8 cellular contexts compared by ENCODE assay signal in genomic region chr19:55648657-55649578, GRCh38. TPM values are rescaled to one million over a fixed set of nuclear protein-coding genes. Genes with fewer than 3 reads are reported as not detected.
DNase-seq lines count a peak whose midpoint lies in the region; ATAC-seq and TF ChIP-seq lines count a peak whose summit lies in the region.

No MANE protein-coding gene starts in this region.

- intact Hi-C loops in adrenal gland (cut with DNase I): no loop called here

- H3K9me3 ChIP-seq in adrenal gland (replicated peaks in 1 of 3) (no peaks in the 10 kb centered on the region), suprapubic skin (no peaks in the 10 kb centered on the region)

- peaks cover 13% of the 10 kb centered on the region for H3K36me3 Mint-ChIP-seq in T-helper 2 cell treated with Interferon-gamma antibody and Interleukin-4, amounts not matched to agents 5 μg/mL and 100 μg/mL, for 36 hours (ENCODE audit: low read depth)

- peak overlapping the region; percentile 77 for H3K4me3 Mint-ChIP-seq in T-helper 2 cell treated with Interferon-gamma antibody and Interleukin-4, amounts not matched to agents 5 μg/mL and 100 μg/mL, for 36 hours

- H3K36me3 ChIP-seq in adrenal gland (replicated peaks in 1 of 2) (peaks cover 0 to 22% of the 10 kb centered on the region in 2 donors), suprapubic skin (peaks cover 13% of the 10 kb centered on the region)

- H3K4me3 ChIP-seq in adrenal gland (peak overlapping the region in 2 of 4 donors; percentile 85 to 95), suprapubic skin (peak overlapping the region; percentile 90)

- no peaks in the 10 kb centered on the region for H3K27me3 ChIP-seq in adrenal gland
- no peaks in the 10 kb centered on the region for H3K27me3 ChIP-seq in suprapubic skin

- no peak for TF ChIP-seq POLR2A in adrenal gland (IDR thresholded peaks at IDR 0.05)
- no peak for TF ChIP-seq POLR2A in suprapubic skin (IDR thresholded peaks at IDR 0.05)

- TF ChIP-seq EP300 in suprapubic skin (IDR thresholded peaks at IDR 0.05): no peak

- WGBS in adrenal gland, 4 donors: 25 to 59% (median 41%) methylated on average over 8 to 34 of the region's 34 CpGs
- WGBS in suprapubic skin: 28% methylated on average over 28 of the region's 34 CpGs

- H3K27ac ChIP-seq in adrenal gland (peak overlapping the region in 4 of 5 donors; percentile 49 to 86 (median 77)), suprapubic skin (peak overlapping the region; percentile 82)

- no peaks in the 10 kb centered on the region for H3K27me3 Mint-ChIP-seq in T-helper 2 cell treated with Interferon-gamma antibody and Interleukin-4, amounts not matched to agents 5 μg/mL and 100 μg/mL, for 36 hours (ENCODE audit: low read depth)

- TF ChIP-seq CTCF in adrenal gland (IDR thresholded peaks at IDR 0.05) (no peak), suprapubic skin (IDR thresholded peaks at IDR 0.05) (no peak)

- peaks cover 19% of the 10 kb centered on the region for H3K4me1 Mint-ChIP-seq in T-helper 2 cell treated with Interferon-gamma antibody and Interleukin-4, amounts not matched to agents 5 μg/mL and 100 μg/mL, for 36 hours (ENCODE audit: low read depth)

- no peak for DNase-seq in T-helper 2 cell treated with Interferon-gamma antibody and Interleukin-4, amounts not matched to agents 5 μg/mL and 100 μg/mL, for 36 hours (ENCODE audit: low spot score)
- DNase-seq in T-helper 2 cell: no peak
- peak in 2 of 7 donors; percentile 24 to 57 for DNase-seq in adrenal gland
- peak; percentile 33 for DNase-seq in left kidney (ENCODE audit: low read depth, low spot score)
- DNase-seq in suprapubic skin (ENCODE audit: low spot score in 2 of 2): peak in 1 of 2 donors; percentile 61
- DNase-seq in NCI-H1694 treated with DMSO at 0.1 percent for 48 hours (lab: John Stamatoyannopoulos, UW): no peak

- no peak for ATAC-seq in HG03460 (IDR thresholded peaks at IDR 0.05; ENCODE audit: unreplicated experiment)
- ATAC-seq in HG02623 (IDR thresholded peaks at IDR 0.05; ENCODE audit: unreplicated experiment): no peak

- H3K9me3 Mint-ChIP-seq in T-helper 2 cell treated with Interferon-gamma antibody and Interleukin-4, amounts not matched to agents 5 μg/mL and 100 μg/mL, for 36 hours: no peaks in the 10 kb centered on the region

- peak overlapping the region; percentile 81 for H3K27ac Mint-ChIP-seq in T-helper 2 cell treated with Interferon-gamma antibody and Interleukin-4, amounts not matched to agents 5 μg/mL and 100 μg/mL, for 36 hours

- H3K4me1 ChIP-seq in adrenal gland (replicated peaks in 1 of 2) (peaks cover 21 to 29% of the 10 kb centered on the region in 2 donors), suprapubic skin (peaks cover 49% of the 10 kb centered on the region)

RNA-seq across cellular contexts. Expression of gene CCDC106, which starts 0.9 kb away (rescaled TPM):
- total RNA-seq in adrenal gland (10 to 100 TPM; 22.1 to 42.8 (median 27.9) TPM), suprapubic skin (10 to 100 TPM in 1 of 4 donors, 1 to 10 TPM in 3; 6.2 to 18.3 (median 8.5) TPM)
- 10 to 100 TPM; 14.8 to 63.8 (median 42.8) TPM for polyA plus RNA-seq in adrenal gland

RNA-seq across cellular contexts. Expression of gene ZNF581, which starts 5.5 kb away (rescaled TPM):
- total RNA-seq in adrenal gland (10 to 100 TPM; 16.8 to 55.7 (median 23.7) TPM), suprapubic skin (10 to 100 TPM; 16.3 to 27.1 (median 20.2) TPM)
- polyA plus RNA-seq in adrenal gland: 10 to 100 TPM in 2 of 3 donors, 1 to 10 TPM in 1; 8.7 to 23.3 (median 22.4) TPM

RNA-seq across cellular contexts. Expression of gene U2AF2, which starts 5.9 kb away (rescaled TPM):
- total RNA-seq in adrenal gland: 100 to 1,000 TPM in 6 of 8 donors, 10 to 100 TPM in 2; 76.0 to 178 (median 122) TPM
- 100 to 1,000 TPM in 1 of 3 donors, 10 to 100 TPM in 2; 58.9 to 243 (median 85.3) TPM for polyA plus RNA-seq in adrenal gland
- 100 to 1,000 TPM in 1 of 4 donors, 10 to 100 TPM in 3; 82.8 to 128 (median 88.5) TPM for total RNA-seq in suprapubic skin

RNA-seq across cellular contexts. Expression of gene ZNF580, which starts 8.1 kb away (rescaled TPM):
- 10 to 100 TPM; 23.3 to 68.7 (median 46.0) TPM for total RNA-seq in adrenal gland
- 100 to 1,000 TPM in 1 of 3 donors, 10 to 100 TPM in 2; 16.6 to 101 (median 97.5) TPM for polyA plus RNA-seq in adrenal gland
- 10 to 100 TPM; 15.0 to 27.9 (median 22.3) TPM for total RNA-seq in suprapubic skin

RNA-seq across cellular contexts. Expression of gene ZNF784, which starts 24.6 kb away (rescaled TPM):
- total RNA-seq in adrenal gland (10 to 100 TPM in 3 of 8 donors, 1 to 10 TPM in 5; 8.3 to 16.3 (median 9.8) TPM), suprapubic skin (1 to 10 TPM; 4.3 to 8.0 (median 6.5) TPM)
- polyA plus RNA-seq in adrenal gland: 10 to 100 TPM in 1 of 3 donors, 1 to 10 TPM in 2; 3.5 to 13.6 (median 8.3) TPM
